8 cellular contexts compared by ENCODE assay signal in the genomic region with DNA sequence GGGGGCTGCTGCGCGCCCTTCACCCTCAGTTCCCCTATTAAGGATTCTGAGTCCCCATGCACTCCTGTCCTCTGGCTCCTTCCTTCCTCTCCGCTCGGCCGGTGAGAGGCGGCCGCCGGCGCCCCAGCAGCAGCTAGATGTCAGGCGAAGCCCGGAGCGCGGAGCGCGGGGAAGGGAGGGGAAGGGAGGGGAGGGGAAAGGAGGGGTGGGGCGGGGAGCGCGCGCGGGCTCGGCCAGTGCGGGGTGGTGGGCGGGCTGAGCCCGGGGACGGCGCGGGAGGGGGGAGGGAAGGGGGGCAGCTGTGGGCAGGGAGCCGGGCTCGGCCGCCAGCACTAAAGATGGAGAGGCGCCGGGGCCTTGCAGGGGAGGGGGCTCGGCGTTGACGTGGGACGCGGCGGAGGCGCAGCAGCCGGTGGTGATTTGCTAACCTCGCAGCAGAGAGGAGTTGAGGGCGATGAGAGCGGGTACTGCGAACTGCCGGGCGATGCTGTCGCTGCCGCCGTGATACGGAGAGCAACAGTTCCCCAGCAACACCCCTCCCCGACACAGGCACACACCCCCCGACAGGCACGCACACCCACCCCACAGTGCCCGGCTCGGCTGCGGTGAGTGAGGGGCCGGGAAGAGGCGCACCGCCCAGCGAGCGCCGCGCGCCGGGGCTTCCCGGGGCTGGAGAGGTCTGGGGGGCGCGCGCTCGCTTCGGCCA. TPM values are rescaled to one million over a fixed set of nuclear protein-coding genes. Genes with fewer than 3 reads are reported as not detected.
DNase-seq lines count a peak whose midpoint lies in the region; ATAC-seq and TF ChIP-seq lines count a peak whose summit lies in the region.

ZBTB16 (plus strand) TSS at position 434 of the 706 bp plus-strand sequence. CDS start 3,590 bp downstream, outside the sequence.

- ATAC-seq in SK-N-SH treated with all-trans-retinoic acid at 6 μM for 48 hours (no peak), psoas muscle (peak; percentile 52 to 66 (median 59)), GM19463 (IDR thresholded peaks at IDR 0.05; ENCODE audit: unreplicated experiment) (no peak), HG03432 (IDR thresholded peaks at IDR 0.05; ENCODE audit: unreplicated experiment) (no peak)

- peaks cover 0 to 11% of the 10 kb centered on the region in 2 experiments; a peak in 2 of 4 replicates for H3K4me1 ChIP-seq in SK-N-SH (ENCODE audit: control insufficient read depth in 1 of 2, insufficient read depth in 2 of 2, low read depth in 1 of 2, low read length in 1 of 2)
- H3K4me1 ChIP-seq in psoas muscle: peaks cover 55% of the 10 kb centered on the region

- no peak within 1 kb of the TSS for H3K9ac ChIP-seq in SK-N-SH

- POLR2A ChIA-PET in SK-N-SH (lab: Yijun Ruan, JAX): no interaction called here

- H3K27ac ChIP-seq in SK-N-SH (ENCODE audit: low read depth in 2 of 2, low read length in 1 of 2): no peak within 1 kb of the TSS
- peak within 1 kb of the TSS; percentile 99 for H3K27ac ChIP-seq in psoas muscle

- H3K4me2 ChIP-seq in SK-N-SH: peak within 1 kb of the TSS; percentile 84

- H3F3A ChIP-seq in SK-N-SH (replicated peaks; ENCODE audit: insufficient read depth): no peaks in the 10 kb centered on the region

- no peak for TF ChIP-seq EP300 in SK-N-SH (IDR thresholded peaks at IDR 0.05; ENCODE audit: borderline replicate concordance in 1 of 2, low read depth in 1 of 2, low read length in 1 of 2)

- H4K20me1 ChIP-seq in SK-N-SH (ENCODE audit: insufficient read depth): no peaks in the 10 kb centered on the region

- H3K4me3 ChIP-seq in SK-N-SH (ENCODE audit: low read depth in 2 of 2, low read length in 1 of 2) (peak within 1 kb of the TSS; percentile 44 to 62), astrocyte of the spinal cord (ENCODE audit: low read depth, low read length) (peak within 1 kb of the TSS; percentile 81), psoas muscle (peak within 1 kb of the TSS; percentile 97)

- peaks cover 66% of the 10 kb centered on the region for H3K27me3 ChIP-seq in SK-N-SH (ENCODE audit: insufficient read depth)
- no peaks in the 10 kb centered on the region for H3K27me3 ChIP-seq in psoas muscle (ENCODE audit: insufficient read depth in 3 of 3, low read length in 2 of 3)

- WGBS in SK-N-SH (ENCODE audit: low lambda C conversion rate): 6% methylated on average over 24 of the region's 71 CpGs
- WGBS in psoas muscle, 3 donors: 0 to 1% (median 0%) methylated on average over 37 to 70 of the region's 71 CpGs

- no peaks in the 10 kb centered on the region for H3K9me2 ChIP-seq in SK-N-SH

- no peaks in the 10 kb centered on the region for H3K36me3 ChIP-seq in SK-N-SH (replicated peaks in 1 of 2; ENCODE audit: control insufficient read depth in 1 of 2, insufficient read depth in 2 of 2, low read length in 1 of 2)
- H3K36me3 ChIP-seq in psoas muscle (ENCODE audit: insufficient read depth in 1 of 2, low read depth in 1 of 2): peaks cover 4 to 14% of the 10 kb centered on the region in 2 donors

- intact Hi-C loops in T-helper 2 cell treated with Interferon-gamma antibody and Interleukin-4, amounts not matched to agents 100 ng/mL and 5 ng/mL, for 36 hours (cut with micrococcal nuclease): loop anchor here (1.0 to 5.0 kb wide), 3 partner anchors 138 to 380 kb away; partner anchors contain the start of gene REXO2
- intact Hi-C loops in psoas muscle (cut with DNase I): loop anchor here in 1 of 2 donors (1.0 to 5.0 kb wide), 4 partner anchors 23 to 198 kb away; no protein-coding TSS in a partner anchor

- no peak for TF ChIP-seq CTCF in SK-N-SH (IDR thresholded peaks at IDR 0.05)
- TF ChIP-seq CTCF in astrocyte of the spinal cord (IDR thresholded peaks at IDR 0.05; ENCODE audit: low read depth, low read length): peak; percentile 51
- TF ChIP-seq CTCF in psoas muscle (IDR thresholded peaks at IDR 0.05): peak; percentile 18

- no peak within 1 kb of the TSS for H2AFZ ChIP-seq in SK-N-SH (ENCODE audit: low read depth)

- H3K9me3 ChIP-seq in SK-N-SH: no peaks in the 10 kb centered on the region
- H3K9me3 ChIP-seq in psoas muscle: no peaks in the 10 kb centered on the region

- TF ChIP-seq RAD21 in SK-N-SH (IDR thresholded peaks at IDR 0.05; ENCODE audit: low read length): no peak

- CTCF ChIA-PET in SK-N-SH (lab: Yijun Ruan, JAX): interaction anchor here (0.7 to 3.2 kb wide), 4 partner anchors 23 to 202 kb away, joined by 3 to 22 read pairs (median 4); no protein-coding TSS in a partner anchor

- H3K79me2 ChIP-seq in SK-N-SH (ENCODE audit: insufficient read depth): no peaks in the 10 kb centered on the region

- in situ Hi-C loops in astrocyte of the spinal cord (cut with HindIII; ENCODE audit: low sequenced_read_pairs): no loop called here

- DNase-seq in SK-N-SH: peak; percentile 74
- peak; percentile 80 for DNase-seq in astrocyte of the spinal cord (ENCODE audit: low read depth, low spot score)
- peak; percentile 60 to 96 (median 88) for DNase-seq in hypothalamus (lab: John Stamatoyannopoulos, UW)
- peak; percentile 90 to 97 for DNase-seq in psoas muscle

TF ChIP-seq in SK-N-SH, 30 proteins besides CTCF, POLR2A, EP300 and RAD21 (continues in another document):
- TF ChIP-seq FOXM1 (IDR thresholded peaks at IDR 0.05; ENCODE audit: low read depth) (no peak), NFIC (IDR thresholded peaks at IDR 0.05; ENCODE audit: borderline replicate concordance) (no peak), TEAD4 (IDR thresholded peaks at IDR 0.05; ENCODE audit: borderline replicate concordance, insufficient read depth) (no peak), MXI1 (IDR thresholded peaks at IDR 0.05; ENCODE audit: low read depth, low read length) (no peak), PBX3 (IDR thresholded peaks at IDR 0.05) (no peak), USF2 (IDR thresholded peaks at IDR 0.05; ENCODE audit: borderline replicate concordance, low read depth, low read length) (no peak), POLR2AphosphoS5 (IDR thresholded peaks at IDR 0.05; ENCODE audit: low read depth, low read length) (no peak)

TF ChIP-seq in SK-N-SH treated with all-trans-retinoic acid at 6 μM for 48 hours, 23 proteins besides CTCF, POLR2A, EP300 and RAD21 (continues in another document):
- TF ChIP-seq ZNF8 (CRISPR knock-in tag; IDR thresholded peaks at IDR 0.05) (no peak), PATZ1 (CRISPR knock-in tag; IDR thresholded peaks at IDR 0.05; ENCODE audit: borderline replicate concordance) (no peak), OSR1 (CRISPR knock-in tag; IDR thresholded peaks at IDR 0.05) (no peak), TSHZ2 (CRISPR knock-in tag; IDR thresholded peaks at IDR 0.05) (no peak), TCF4 (CRISPR knock-in tag; IDR thresholded peaks at IDR 0.05; ENCODE audit: borderline replicate concordance) (no peak), GLIS3 (CRISPR knock-in tag; IDR thresholded peaks at IDR 0.05) (no peak), ZC3H10 (CRISPR knock-in tag; IDR thresholded peaks at IDR 0.05) (no peak), ISL1 (CRISPR knock-in tag; IDR thresholded peaks at IDR 0.05) (no peak)

RNA-seq across cellular contexts. Expression of gene ZBTB16, which starts in this region (rescaled TPM):
- not detected in 2 replicates for polyA plus RNA-seq in SK-N-SH (2012; rRNA removed)
- polyA plus RNA-seq in SK-N-SH (2012; cell fraction: cytosol; rRNA removed): not detected in 2 replicates
- not detected in 2 replicates for polyA plus RNA-seq in SK-N-SH (2012; cell fraction: nucleus; rRNA removed)
- total RNA-seq in T-helper 2 cell treated with Interferon-gamma antibody and Interleukin-4, amounts not matched to agents 100 ng/mL and 5 ng/mL, for 36 hours: 11.9 and 13.7 TPM in 2 replicates
- 100 to 1,000 TPM in 3 of 4 donors, 10 to 100 TPM in 1; 11.7 to 299 (median 183) TPM for total RNA-seq in psoas muscle
- 10 to 100 TPM; 12.0 to 89.8 (median 45.2) TPM for polyA plus RNA-seq in psoas muscle

Comparison
In these comparisons a context has a peak if more than half of its experiments do, and no peak if none do; other contexts are left out.
1. RNA of gene ZBTB16 (polyA plus RNA-seq): 12.0 to 89.8 TPM in psoas muscle; not detected in SK-N-SH; every median in the first group is over 10 times any median in the second.
2. Peak in DNase-seq, H3K4me3 ChIP-seq and H3K4me2 ChIP-seq in SK-N-SH; RNA of the gene not detected or under 1 TPM.
3. ATAC-seq: peak in psoas muscle (4 of 4); none in SK-N-SH treated with all-trans-retinoic acid at 6 μM for 48 hours (single experiment), GM19463 (single experiment) and HG03432 (single experiment).
4. Peak in every context shown above with its lines, with median percentiles within 50 percentile points of each other: DNase-seq and H3K4me3 ChIP-seq.